In genomic region chr10:48697091-48697490, GRCh38 we compare ENCODE assay signal across 26 cellular contexts.
"Had no signal": no experiment of that assay in that cellular context is flagged by ENCODE, and none has a peak within 500 bp of the region (broad histone marks: within the 10 kb centered on the region; RNA-seq: fewer than 3 reads in every experiment).

No MANE protein-coding gene starts in this region.

- H3K4me3 Mint-ChIP-seq: activated CD4-positive, alpha-beta memory T cell treated with anti-CD3 and anti-CD28 coated beads, Interleukin-2, amount 10 ng/mL, durations not matched to agents 7 days and 5 days; activated naive CD4-positive, alpha-beta T cell treated with anti-CD3 and anti-CD28 coated beads for 36 hours; activated naive CD8-positive, alpha-beta T cell; activated T-helper 17 cell treated with anti-CD3 and anti-CD28 coated beads, Interleukin-2, amount 50 U/mL, for 72 hours; brain; WTC11 had no signal

- ATAC-seq: K562, SK-N-SH treated with all-trans-retinoic acid at 6 μM for 48 hours, WTC11 had no signal

- H3K4me1 ChIP-seq: SJSA1 had no signal

- H3K27me3 ChIP-seq: Peyer's patch, SJSA1 had no signal

- H3K36me3 Mint-ChIP-seq: activated naive CD8-positive, alpha-beta T cell; brain; WTC11 had no signal

- H3K36me3 ChIP-seq: Peyer's patch, SJSA1 had no signal

- H3K9me3 ChIP-seq: Peyer's patch, SJSA1 had no signal

- H3K27me3 Mint-ChIP-seq: activated CD4-positive, alpha-beta memory T cell treated with anti-CD3 and anti-CD28 coated beads, Interleukin-2, amount 10 ng/mL, durations not matched to agents 7 days and 5 days had no signal

- H3K4me3 ChIP-seq: K562, Peyer's patch, SJSA1 had no signal

- H3K9me3 Mint-ChIP-seq: activated CD4-positive, alpha-beta memory T cell treated with anti-CD3 and anti-CD28 coated beads, Interleukin-2, amount 10 ng/mL, durations not matched to agents 7 days and 5 days; activated naive CD4-positive, alpha-beta T cell treated with anti-CD3 and anti-CD28 coated beads for 36 hours; activated T-helper 17 cell treated with anti-CD3 and anti-CD28 coated beads, Interleukin-2, amount 50 U/mL, for 72 hours; brain; WTC11 had no signal

- H3K27ac Mint-ChIP-seq: activated CD4-positive, alpha-beta memory T cell treated with anti-CD3 and anti-CD28 coated beads, Interleukin-2, amount 10 ng/mL, durations not matched to agents 7 days and 5 days; activated naive CD4-positive, alpha-beta T cell treated with anti-CD3 and anti-CD28 coated beads for 36 hours; activated naive CD8-positive, alpha-beta T cell; activated T-helper 17 cell treated with anti-CD3 and anti-CD28 coated beads, Interleukin-2, amount 50 U/mL, for 72 hours; brain; WTC11 had no signal

- DNase-seq: activated CD4-positive, alpha-beta memory T cell treated with anti-CD3 and anti-CD28 coated beads, Interleukin-2, amount 10 ng/mL, durations not matched to agents 7 days and 5 days; activated CD4-positive, alpha-beta T cell treated with anti-CD3 and anti-CD28 coated beads, Interleukin-2, amount 50 U/mL, for 1 hour; activated gamma-delta T cell; activated naive CD4-positive, alpha-beta T cell treated with anti-CD3 and anti-CD28 coated beads for 36 hours; activated T-cell treated with anti-CD3 and anti-CD28 coated beads for 4 hours; activated T-cell treated with anti-CD3 and anti-CD28 coated beads, Interleukin-2, amount 50 U/mL, for 48 hours; amygdala; Kasumi-1; NCI-H1105 treated with DMSO at 0.1 percent for 48 hours; NCI-H1436 treated with DMSO at 0.1 percent for 48 hours; NCI-H187; NCI-H2081; NCI-H510A treated with DMSO at 0.1 percent for 48 hours; NCI-H69; NK-92 treated with Interleukin-12 subunit alpha and Interleukin-12 subunit beta, amount 100 ng/mL, for 24 hours; Peyer's patch; Right ventricle myocardium superior; SW 1271 had no signal

- H3K27ac ChIP-seq: Peyer's patch, RWPE1, SJSA1 had no signal

- H3K4me1 Mint-ChIP-seq: activated CD4-positive, alpha-beta memory T cell treated with anti-CD3 and anti-CD28 coated beads, Interleukin-2, amount 10 ng/mL, durations not matched to agents 7 days and 5 days; activated T-helper 17 cell treated with anti-CD3 and anti-CD28 coated beads, Interleukin-2, amount 50 U/mL, for 72 hours had no signal
